In the genomic region with DNA sequence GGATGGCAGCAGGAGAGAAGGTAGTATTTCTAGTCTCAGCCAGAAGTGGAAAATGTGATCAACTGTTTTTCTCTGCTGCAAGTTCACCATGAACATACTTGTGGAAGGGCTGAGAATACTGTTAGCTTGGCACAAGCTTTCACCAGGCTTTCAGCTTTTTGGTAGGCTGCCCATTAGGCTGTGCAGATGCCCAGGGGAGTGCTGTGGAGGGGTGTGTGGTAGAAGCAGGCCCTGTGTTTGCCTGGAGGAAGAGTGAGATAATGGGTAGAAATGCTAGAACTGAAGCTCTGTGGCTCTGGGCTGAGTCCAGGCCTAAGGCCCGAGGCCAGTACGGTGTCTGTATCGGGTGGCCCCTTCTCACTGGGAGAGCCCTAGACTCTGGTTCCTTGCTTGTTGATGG, we compare ENCODE assay signal across 24 cellular contexts. TPM values are rescaled to one million over a fixed set of nuclear protein-coding genes. Genes with fewer than 3 reads are reported as not detected.
DNase-seq lines count a peak whose midpoint lies in the region; ATAC-seq and TF ChIP-seq lines count a peak whose summit lies in the region.
"Had no signal": no experiment of that assay in that cellular context is flagged by ENCODE, and none has a peak within 500 bp of the region (broad histone marks: within the 10 kb centered on the region; RNA-seq: fewer than 3 reads in every experiment).

No MANE protein-coding gene starts in this region.

- no peaks in the 10 kb centered on the region for H3K36me3 Mint-ChIP-seq in H9 (ENCODE audit: insufficient read depth in 1 of 3, low read depth in 3 of 3)

- TF ChIP-seq CTCF in H9 (conservative IDR thresholded peaks at IDR 0.05) = no peak

- H4K20me1 ChIP-seq in H9 (ENCODE audit: control insufficient read depth, insufficient read depth, insufficient read length) = no peaks in the 10 kb centered on the region

- no peak overlapping the region for H2BK20ac ChIP-seq in H9 (ENCODE audit: low read depth, low read length, poor library complexity, severe bottlenecking)

- no peaks in the 10 kb centered on the region for H3K79me1 ChIP-seq in H9 (ENCODE audit: insufficient read depth, low read depth, low read length, poor library complexity, severe bottlenecking)

- H3K4me3 Mint-ChIP-seq in H9 = no peak overlapping the region
- H3K4me3 Mint-ChIP-seq in stimulated activated naive CD8-positive, alpha-beta T cell treated with anti-CD3 and anti-CD28 coated beads, Interleukin-15, amount 100 ng/mL, for 72 hours = no peak overlapping the region
- H3K4me3 Mint-ChIP-seq: activated CD4-positive, alpha-beta memory T cell treated with anti-CD3 and anti-CD28 coated beads, Interleukin-2, amount 10 ng/mL, durations not matched to agents 7 days and 5 days; GM23338; stimulated activated naive CD8-positive, alpha-beta T cell treated with anti-CD3 and anti-CD28 coated beads, Interleukin-15, Interleukin-2, amounts not matched to agents 100 ng/mL and 50 ng/mL, for 24 hours; type B pancreatic cell had no signal

- H4K8ac ChIP-seq in H9 (replicated peaks; ENCODE audit: insufficient read length, low read depth, low read length) = no peak overlapping the region

- H3K4me2 ChIP-seq in H9 (ENCODE audit: insufficient read depth, insufficient read length, low read length) = no peak overlapping the region
- H3K4me2 ChIP-seq: GM23338 had no signal

- no peak overlapping the region for H3T11ph ChIP-seq in H9 (ENCODE audit: low read length)

- H3K27me3 Mint-ChIP-seq in H9 (ENCODE audit: low read depth) = no peaks in the 10 kb centered on the region
- H3K27me3 Mint-ChIP-seq in stimulated activated naive CD8-positive, alpha-beta T cell treated with anti-CD3 and anti-CD28 coated beads, Interleukin-15, amount 100 ng/mL, for 72 hours = no peaks in the 10 kb centered on the region
- H3K27me3 Mint-ChIP-seq: activated CD4-positive, alpha-beta memory T cell treated with anti-CD3 and anti-CD28 coated beads, Interleukin-2, amount 10 ng/mL, durations not matched to agents 7 days and 5 days; stimulated activated naive CD8-positive, alpha-beta T cell treated with anti-CD3 and anti-CD28 coated beads, Interleukin-15, Interleukin-2, amounts not matched to agents 100 ng/mL and 50 ng/mL, for 24 hours had no signal

- no peak overlapping the region for H3K4ac ChIP-seq in H9 (ENCODE audit: low read depth, low read length)

- H3K9me3 Mint-ChIP-seq in H9 = no peaks in the 10 kb centered on the region
- peaks cover 11 to 25% of the 10 kb centered on the region in 2 donors for H3K9me3 Mint-ChIP-seq in stimulated activated naive CD8-positive, alpha-beta T cell treated with anti-CD3 and anti-CD28 coated beads, Interleukin-15, amount 100 ng/mL, for 72 hours
- H3K9me3 Mint-ChIP-seq: GM23338, type B pancreatic cell had no signal

- no peaks in the 10 kb centered on the region for H3K79me2 ChIP-seq in H9 (ENCODE audit: insufficient read depth, low read length)

- H2AFZ ChIP-seq in H9 (ENCODE audit: low read length) = no peak overlapping the region
- H2AFZ ChIP-seq: GM23338 had no signal

- H4K91ac ChIP-seq in H9 (ENCODE audit: insufficient read length, low read depth, low read length) = no peak overlapping the region

- no peaks in the 10 kb centered on the region for H3K9me3 ChIP-seq in H9 (ENCODE audit: control insufficient read depth, low read depth, low read length)
- H3K9me3 ChIP-seq: neutrophil had no signal

- peaks cover 5 to 9% of the 10 kb centered on the region in 2 experiments; a peak in 3 of 4 replicates for H3K4me1 Mint-ChIP-seq in H9
- peaks cover 8% of the 10 kb centered on the region for H3K4me1 Mint-ChIP-seq in stimulated activated naive CD8-positive, alpha-beta T cell treated with anti-CD3 and anti-CD28 coated beads, Interleukin-15, amount 100 ng/mL, for 72 hours

- H3K27me3 ChIP-seq in H9 (ENCODE audit: insufficient read depth, low read length) = no peaks in the 10 kb centered on the region
- H3K27me3 ChIP-seq: gastroesophageal sphincter, neutrophil, spleen had no signal

- no peak overlapping the region for H3K27ac ChIP-seq in H9 (ENCODE audit: insufficient read length, low read depth, low read length)
- H3K27ac ChIP-seq: gastroesophageal sphincter, neutrophil, spleen had no signal

- H2BK15ac ChIP-seq in H9 (ENCODE audit: low read depth, low read length) = no peak overlapping the region

- intact Hi-C loops in head of caudate nucleus (cut with DNase I) = loop anchor here (10.0 kb wide), 2 partner anchors 64 to 96 kb away; no protein-coding TSS in a partner anchor

- H2BK5ac ChIP-seq in H9 (ENCODE audit: insufficient read length, low read length) = no peak overlapping the region

- no peaks in the 10 kb centered on the region for H3K23me2 ChIP-seq in H9 (ENCODE audit: insufficient read length, low read depth, low read length, poor library complexity, severe bottlenecking)

- no peak overlapping the region for H2BK12ac ChIP-seq in H9 (ENCODE audit: insufficient read length, low read depth, low read length)

- H3K4me1 ChIP-seq in H9 (ENCODE audit: insufficient read depth, low read length) = no peaks in the 10 kb centered on the region
- H3K4me1 ChIP-seq: gastroesophageal sphincter, spleen had no signal

- ATAC-seq in stimulated activated naive CD8-positive, alpha-beta T cell treated with anti-CD3 and anti-CD28 coated beads, Interleukin-15, amount 100 ng/mL, for 72 hours = no peak
- ATAC-seq: gastroesophageal sphincter, GM23338 had no signal

- no peak overlapping the region for H4K5ac ChIP-seq in H9 (ENCODE audit: insufficient read length, low read depth, low read length)

- no peak overlapping the region for H2BK120ac ChIP-seq in H9 (ENCODE audit: low read depth, low read length, poor library complexity, severe bottlenecking)

- H3K9ac ChIP-seq in H9 (ENCODE audit: extremely low read depth, insufficient read length, low read length) = no peak overlapping the region

- DNase-seq in H9 (no peak), NCI-H69 (lab: John Stamatoyannopoulos, UW) (peak; percentile 51), head of caudate nucleus (peak in 41 of 42 donors; percentile 14 to 84 (median 58)), pons (ENCODE audit: low spot score) (peak; percentile 86), NCI-H2107 (lab: John Stamatoyannopoulos, UW) (no peak), A172 (ENCODE audit: low spot score) (no peak)
- DNase-seq in stimulated activated naive CD8-positive, alpha-beta T cell treated with anti-CD3 and anti-CD28 coated beads, Interleukin-15, amount 100 ng/mL, for 72 hours = no peak
- DNase-seq: activated CD4-positive, alpha-beta memory T cell treated with anti-CD3 and anti-CD28 coated beads, Interleukin-2, amount 10 ng/mL, durations not matched to agents 7 days and 5 days; activated CD4-positive, CD25-positive, alpha-beta regulatory T cell; activated gamma-delta T cell treated with Interleukin-2 at 50 U/mL for 16 hours; AML-193; central memory CD4-positive, alpha-beta T cell; KBM-7; NCI-H187 treated with DMSO at 0.1 percent for 48 hours; NCI-H510A; retina; RPMI8226; spleen; stimulated activated CD4-positive, alpha-beta T cell treated with anti-CD3 and anti-CD28 coated beads, Interleukin-4, amount 100 ng/mL, for 24 hours had no signal

- no peak overlapping the region for H3K23ac ChIP-seq in H9 (ENCODE audit: insufficient read length, low read depth, low read length)

- H2AK5ac ChIP-seq in H9 (ENCODE audit: insufficient read length, low read length) = no peak overlapping the region

- WGBS in H9 (ENCODE audit: extremely low coverage, insufficient read length, low lambda C conversion rate) = no CpG with 5 or more reads among the region's 3 CpGs

- no peak overlapping the region for H3K18ac ChIP-seq in H9 (ENCODE audit: insufficient read length, low read depth, low read length)

- no peak overlapping the region for H3K56ac ChIP-seq in H9 (ENCODE audit: insufficient read length, low read depth, low read length)

- peak overlapping the region in 2 of 3 experiments; percentile 34 to 55; a peak in 2 of 7 replicates for H3K27ac Mint-ChIP-seq in H9
- H3K27ac Mint-ChIP-seq in stimulated activated naive CD8-positive, alpha-beta T cell treated with anti-CD3 and anti-CD28 coated beads, Interleukin-15, amount 100 ng/mL, for 72 hours = no peak overlapping the region
- H3K27ac Mint-ChIP-seq: activated CD4-positive, alpha-beta memory T cell treated with anti-CD3 and anti-CD28 coated beads, Interleukin-2, amount 10 ng/mL, durations not matched to agents 7 days and 5 days; GM23338; stimulated activated naive CD8-positive, alpha-beta T cell treated with anti-CD3 and anti-CD28 coated beads, Interleukin-15, Interleukin-2, amounts not matched to agents 100 ng/mL and 50 ng/mL, for 24 hours; type B pancreatic cell had no signal

- no peak overlapping the region for H3K14ac ChIP-seq in H9 (ENCODE audit: insufficient read depth, low read length)

RNA-seq across cellular contexts. Expression of a gene that starts 9.8 kb away (rescaled TPM):
- 2.2 TPM in 2 replicates for total RNA-seq in H9 (2021)
- 2.2 and 3.5 TPM in 2 replicates for total RNA-seq in A172 (2014; rRNA removed; shearing (Covaris generic))

Comparison
In these comparisons a context has a peak if more than half of its experiments do, and no peak if none do; other contexts are left out.
1. DNase-seq: peak in NCI-H69 (single experiment), head of caudate nucleus (41 of 42) and pons (single experiment); none in H9 (single experiment), stimulated activated naive CD8-positive, alpha-beta T cell treated with anti-CD3 and anti-CD28 coated beads, Interleukin-15, amount 100 ng/mL, for 72 hours (0 of 2), NCI-H2107 (single experiment) and A172 (single experiment).
2. H3K27ac Mint-ChIP-seq: peak in H9 (2 of 3); none in stimulated activated naive CD8-positive, alpha-beta T cell treated with anti-CD3 and anti-CD28 coated beads, Interleukin-15, amount 100 ng/mL, for 72 hours (0 of 2).